8 cellular contexts compared by ENCODE assay signal in the genomic region with DNA sequence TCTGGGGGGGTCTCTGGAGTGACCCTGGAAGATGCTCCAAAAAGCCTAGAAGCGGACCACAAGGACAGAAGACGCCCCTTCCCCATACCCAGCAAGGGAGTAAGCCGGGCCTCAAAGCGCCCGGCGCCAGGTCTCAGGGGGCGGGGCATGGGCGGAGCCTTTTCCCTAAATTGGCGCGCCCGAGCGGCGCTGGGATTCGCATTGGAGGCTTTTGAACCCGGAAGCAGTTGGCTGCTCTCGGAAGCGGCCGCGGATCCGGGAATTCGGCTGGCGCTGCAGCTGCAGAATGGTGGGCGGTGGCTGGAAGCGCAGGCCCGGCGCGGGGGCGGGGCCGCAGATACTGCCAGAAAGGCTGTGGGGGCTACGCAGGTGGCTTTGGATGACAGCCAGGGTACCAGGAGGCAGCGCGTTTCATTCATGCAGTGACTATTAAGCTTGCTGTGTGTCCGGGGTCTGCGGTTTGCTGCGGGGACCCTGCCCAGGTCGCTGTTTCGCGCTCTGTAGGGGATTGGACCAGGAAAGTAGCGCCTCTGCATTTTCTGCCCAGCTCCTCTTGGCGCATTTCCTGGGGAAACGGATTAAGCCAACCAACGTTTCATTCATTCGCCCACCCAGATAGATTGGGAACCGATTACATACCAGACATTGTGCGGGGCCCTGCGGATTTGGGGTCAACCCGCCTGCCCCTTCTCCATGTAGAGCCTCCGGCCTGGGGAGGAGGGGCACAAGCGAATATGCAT.
A peak's percentile ranks its signal among the peaks of the same experiment; 100 is the strongest.
DNase-seq lines count a peak whose midpoint lies in the region; ATAC-seq and TF ChIP-seq lines count a peak whose summit lies in the region.

No MANE protein-coding gene starts in this region.

- H3K27ac ChIP-seq in spleen: peak overlapping the region in 6 of 8 donors; percentile 14 to 58 (median 44)

- intact Hi-C loops in activated CD4-positive, alpha-beta T cell treated with anti-CD3 and anti-CD28 coated beads for 36 hours (cut with DNase I, micrococcal nuclease): loop anchor here in 1 of 2 experiments (10.0 kb wide), 1 partner anchor 142 kb away; no protein-coding TSS in a partner anchor
- intact Hi-C loops in spleen (cut with DNase I; ENCODE audit: low total_unique reads): no loop called here

- peaks cover 0 to 23% (median 0%) of the 10 kb centered on the region in 7 donors for H3K27me3 ChIP-seq in spleen (replicated peaks in 1 of 7)

- H3K9me3 Mint-ChIP-seq in activated CD4-positive, alpha-beta T cell treated with anti-CD3 and anti-CD28 coated beads for 36 hours (ENCODE audit: low read depth): peaks cover 2% of the 10 kb centered on the region

- no peaks in the 10 kb centered on the region; the same call in 1 of the 2 replicates for H3K4me1 ChIP-seq in ES-I3 (ENCODE audit: insufficient read depth, low read length)
- H3K4me1 ChIP-seq in spleen: peaks cover 0 to 25% (median 8%) of the 10 kb centered on the region in 6 donors

- H3K27me3 Mint-ChIP-seq in activated CD4-positive, alpha-beta T cell treated with anti-CD3 and anti-CD28 coated beads for 36 hours: peaks cover 11% of the 10 kb centered on the region

- 7 to 12% (median 9%) methylated on average over 30 to 49 of the region's 49 CpGs for WGBS in spleen, 5 donors

- CTCF ChIA-PET in activated CD4-positive, alpha-beta T cell treated with anti-CD3 and anti-CD28 coated beads for 36 hours (lab: Charles Lee): no interaction called here

- H3K4me1 Mint-ChIP-seq in activated CD4-positive, alpha-beta T cell treated with anti-CD3 and anti-CD28 coated beads for 36 hours: peaks cover 23% of the 10 kb centered on the region

- peak overlapping the region; percentile 56 for H3K9ac ChIP-seq in ES-I3 (ENCODE audit: low read depth, low read length)

- POLR2A ChIA-PET in activated CD4-positive, alpha-beta T cell treated with anti-CD3 and anti-CD28 coated beads for 36 hours (lab: Charles Lee): no interaction called here

- no peak for TF ChIP-seq POLR2A in spleen (IDR thresholded peaks at IDR 0.05)

- peak; percentile 83 for ATAC-seq in activated CD4-positive, alpha-beta T cell treated with anti-CD3 and anti-CD28 coated beads for 36 hours
- ATAC-seq in GM19455 (IDR thresholded peaks at IDR 0.05; ENCODE audit: unreplicated experiment) (no peak), GM18519 (IDR thresholded peaks at IDR 0.05; ENCODE audit: low FRiP score, unreplicated experiment) (no peak)

- peak; percentile 98 to 99 for DNase-seq in NCI-H2081 (lab: John Stamatoyannopoulos, UW)
- DNase-seq in activated CD4-positive, alpha-beta T cell treated with anti-CD3 and anti-CD28 coated beads for 36 hours: peak; percentile 69
- DNase-seq in dermis microvascular lymphatic vessel endothelial cell (ENCODE audit: low read depth in 2 of 2): peak; percentile 28 to 42
- DNase-seq in kidney glomerular epithelial cell (lab: John Stamatoyannopoulos, UW): peak; percentile 60
- peak; percentile 82 for DNase-seq in spleen

- H3K27ac Mint-ChIP-seq in activated CD4-positive, alpha-beta T cell treated with anti-CD3 and anti-CD28 coated beads for 36 hours: peak overlapping the region; percentile 29

- H3K4me3 ChIP-seq in spleen: peak overlapping the region; percentile 44 to 74 (median 47)

- H3K36me3 ChIP-seq in ES-I3 (ENCODE audit: insufficient read depth, low read length) (no peaks in the 10 kb centered on the region), spleen (no peaks in the 10 kb centered on the region)

- no peak for TF ChIP-seq CTCF in spleen (IDR thresholded peaks at IDR 0.05 in 8 of 11, conservative IDR thresholded peaks at IDR 0.05 in 3 of 11)

- H3K36me3 Mint-ChIP-seq in activated CD4-positive, alpha-beta T cell treated with anti-CD3 and anti-CD28 coated beads for 36 hours (ENCODE audit: low read depth): no peaks in the 10 kb centered on the region

- H3K4me3 Mint-ChIP-seq in activated CD4-positive, alpha-beta T cell treated with anti-CD3 and anti-CD28 coated beads for 36 hours: peak overlapping the region; percentile 60

- H3K9me3 ChIP-seq in ES-I3 (ENCODE audit: control insufficient read depth, insufficient read depth, low read length) (no peaks in the 10 kb centered on the region), spleen (peaks cover 0 to 3% (median 0%) of the 10 kb centered on the region in 8 donors)

Comparison
In these comparisons a context has a peak if more than half of its experiments do, and no peak if none do; other contexts are left out.
1. DNase-seq: peak in every context shown above with its lines; median percentile 98 in NCI-H2081; 82 in spleen; 69 in activated CD4-positive, alpha-beta T cell treated with anti-CD3 and anti-CD28 coated beads for 36 hours; 60 in kidney glomerular epithelial cell; 35 in dermis microvascular lymphatic vessel endothelial cell.